13 cellular contexts compared by ENCODE assay signal in the genomic region with DNA sequence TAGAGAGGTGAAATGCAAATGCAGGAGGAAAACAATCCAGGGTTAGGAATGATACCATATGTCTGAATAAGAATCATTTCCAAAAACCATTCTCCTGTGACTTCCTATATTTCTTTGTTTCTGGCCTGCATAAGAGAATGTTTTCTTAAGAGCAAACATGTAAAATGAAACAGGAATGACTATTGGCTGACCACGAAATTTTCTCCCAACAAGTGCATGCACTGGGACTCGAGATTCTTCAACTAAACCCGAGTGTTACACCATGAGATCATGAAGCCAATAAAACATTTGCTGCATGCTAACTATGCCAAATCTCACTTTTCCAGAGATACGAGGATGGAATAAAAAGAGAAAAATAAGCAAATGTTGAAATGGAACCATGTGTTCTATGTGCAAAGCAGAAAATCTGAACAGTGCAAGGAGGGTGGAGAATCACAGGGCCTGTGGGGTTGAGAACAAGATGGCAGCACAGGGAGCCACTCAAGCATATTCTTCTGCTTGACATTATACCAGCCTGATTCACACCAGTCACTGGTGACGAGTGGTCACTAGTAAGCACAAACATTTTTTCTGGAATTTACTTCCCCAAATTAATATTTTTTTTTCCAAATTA.
DNase-seq lines count a peak whose midpoint lies in the region; ATAC-seq, FAIRE-seq and TF ChIP-seq lines count a peak whose summit lies in the region.
"Had no signal": no experiment of that assay in that cellular context is flagged by ENCODE, and none has a peak within 500 bp of the region (broad histone marks: within the 10 kb centered on the region; RNA-seq: fewer than 3 reads in every experiment).

No MANE protein-coding gene starts in this region.

- no peak overlapping the region for H3K27ac Mint-ChIP-seq in activated T-cell treated with anti-CD3 and anti-CD28 coated beads, Interleukin-2, amount 50 U/mL, for 72 hours
- no peak overlapping the region for H3K27ac Mint-ChIP-seq in immature natural killer cell

- peaks cover 2 to 6% of the 10 kb centered on the region in 2 donors for H3K9me3 Mint-ChIP-seq in activated T-cell treated with anti-CD3 and anti-CD28 coated beads, Interleukin-2, amount 50 U/mL, for 72 hours
- peaks cover 0 to 2% (median 0%) of the 10 kb centered on the region in 6 donors for H3K9me3 Mint-ChIP-seq in immature natural killer cell

- FAIRE-seq in endothelial cell of umbilical vein (lab: Jason Lieb, UNC) = no peak

- dilution Hi-C loops in IMR-90 (cut with HindIII; ENCODE audit: low sequenced_read_pairs, unreplicated experiment) = no loop called here
- dilution Hi-C loops in endothelial cell of umbilical vein (cut with MboI; ENCODE audit: extremely low pct_ligation_motif_present, low sequenced_read_pairs) = no loop called here

- no peaks in the 10 kb centered on the region for H3K79me2 ChIP-seq in endothelial cell of umbilical vein (ENCODE audit: control insufficient read depth, insufficient read depth, low read length)

- H3K14ac ChIP-seq in IMR-90 (replicated peaks; ENCODE audit: low read depth, low read length) = 0 out of 2 replicates have a peak overlapping the region, but pooled peaks have one; percentile 16

- H2AFZ ChIP-seq in IMR-90 (replicated peaks; ENCODE audit: low read length, poor library complexity) (no peak overlapping the region), endothelial cell of umbilical vein (ENCODE audit: low read depth, low read length) (peak overlapping the region; percentile 23)

- TF ChIP-seq RAD21 in IMR-90 (IDR thresholded peaks at IDR 0.05; ENCODE audit: low read length) = no peak

- peak overlapping the region; percentile 53; the same call in 1 of the 2 replicates for H3K27ac ChIP-seq in IMR-90 (ENCODE audit: insufficient read depth, low read length)
- H3K27ac ChIP-seq in endothelial cell of umbilical vein (ENCODE audit: insufficient read depth, low read depth, low read length) = peak overlapping the region; percentile 100
- H3K27ac ChIP-seq in lower lobe of right lung = peak overlapping the region; percentile 29
- no peak overlapping the region for H3K27ac ChIP-seq in aorta (ENCODE audit: low read depth in 1 of 2, low read length in 2 of 2)
- H3K27ac ChIP-seq: colonic mucosa, SK-N-MC, spleen had no signal

- POLR2A ChIA-PET in IMR-90 (lab: Charles Lee; ENCODE audit: unreplicated experiment) (no interaction called here), endothelial cell of umbilical vein (lab: Charles Lee) (no interaction called here)

- H4K20me1 ChIP-seq in IMR-90 (ENCODE audit: insufficient read depth, low read length) (no peaks in the 10 kb centered on the region), endothelial cell of umbilical vein (replicated peaks; ENCODE audit: control insufficient read depth, extremely low read depth, insufficient read depth, low read length) (no peaks in the 10 kb centered on the region)

- intact Hi-C loops in IMR-90 (cut with micrococcal nuclease) = loop anchor here (1.0 to 2.0 kb wide), 2 partner anchors 432 to 554 kb away; a partner anchor contains a TSS
- intact Hi-C loops in endothelial cell of umbilical vein (cut with micrococcal nuclease) = loop anchor here (1.0 to 10.0 kb wide), 11 partner anchors 33 to 556 kb away; a partner anchor contains a TSS
- intact Hi-C loops in lower lobe of right lung (cut with DNase I) = no loop called here
- intact Hi-C loops in aorta (cut with DNase I) = loop anchor here in 1 of 2 donors (5.0 kb wide), 1 partner anchor 34 kb away; no protein-coding TSS in a partner anchor

- no peaks in the 10 kb centered on the region for H3K27me3 Mint-ChIP-seq in activated T-cell treated with anti-CD3 and anti-CD28 coated beads, Interleukin-2, amount 50 U/mL, for 72 hours (ENCODE audit: low read depth)
- peaks cover 2 to 11% (median 9%) of the 10 kb centered on the region in 3 donors for H3K27me3 Mint-ChIP-seq in immature natural killer cell (ENCODE audit: low read depth in 3 of 3)

- peak overlapping the region; percentile 50 for H2BK120ac ChIP-seq in IMR-90 (ENCODE audit: low read depth, low read length)

- no TSS peak for BruUV-seq in IMR-90 (replicated peaks; lab: Mats Ljungman, UMichigan)
- TSS peak; percentile 40 for BruUV-seq in endothelial cell of umbilical vein (replicated peaks; lab: Mats Ljungman, UMichigan)

- H2BK5ac ChIP-seq in IMR-90 (ENCODE audit: low read depth, low read length, poor library complexity, severe bottlenecking) = peak overlapping the region; percentile 83

- H3K4me1 ChIP-seq in IMR-90 (ENCODE audit: control insufficient read depth, insufficient read depth, low read length) (peaks cover 12% of the 10 kb centered on the region), endothelial cell of umbilical vein (ENCODE audit: control insufficient read depth, extremely low read depth, insufficient read depth, low read length) (peaks cover 43% of the 10 kb centered on the region), lower lobe of right lung (peaks cover 32% of the 10 kb centered on the region), aorta (ENCODE audit: control insufficient read depth in 1 of 2, insufficient read depth in 2 of 2, low read length in 2 of 2) (peaks cover 0 to 4% of the 10 kb centered on the region in 2 donors)
- H3K4me1 ChIP-seq: colonic mucosa had no signal

- TF ChIP-seq POLR2A in IMR-90 (IDR thresholded peaks at IDR 0.05; ENCODE audit: low read depth, low read length) (no peak), endothelial cell of umbilical vein (IDR thresholded peaks at IDR 0.05; ENCODE audit: low read depth, low read length) (no peak)

- no peak overlapping the region for H2AK9ac ChIP-seq in IMR-90 (replicated peaks; ENCODE audit: low read depth, low read length, poor library complexity)

- H4K8ac ChIP-seq in IMR-90 (ENCODE audit: low read depth in 2 of 2, low read length in 2 of 2) = peak overlapping the region; percentile 9 to 26; a peak in 2 of 4 replicates

- TF ChIP-seq CTCF in IMR-90 (conservative IDR thresholded peaks at IDR 0.05; ENCODE audit: low read depth, low read length) = no peak
- TF ChIP-seq CTCF in endothelial cell of umbilical vein (IDR thresholded peaks at IDR 0.05; ENCODE audit: extremely low read depth in 1 of 2, insufficient read depth in 1 of 2, low read depth in 1 of 2, low read length in 2 of 2) = no peak
- no peak for TF ChIP-seq CTCF in lower lobe of right lung (IDR thresholded peaks at IDR 0.05)

- no peaks in the 10 kb centered on the region for H3K9me3 ChIP-seq in IMR-90 (ENCODE audit: control insufficient read depth, insufficient read depth, low read length)
- no peaks in the 10 kb centered on the region for H3K9me3 ChIP-seq in endothelial cell of umbilical vein (replicated peaks; ENCODE audit: control insufficient read depth, insufficient read depth, low read length)
- H3K9me3 ChIP-seq in lower lobe of right lung = no peaks in the 10 kb centered on the region
- no peaks in the 10 kb centered on the region for H3K9me3 ChIP-seq in aorta (ENCODE audit: control insufficient read depth, low read length)
- H3K9me3 ChIP-seq: colonic mucosa, spleen had no signal

- H3K27me3 ChIP-seq in IMR-90 (ENCODE audit: control insufficient read depth, insufficient read depth, low read length) = peaks cover 5% of the 10 kb centered on the region
- no peaks in the 10 kb centered on the region for H3K27me3 ChIP-seq in endothelial cell of umbilical vein (ENCODE audit: control insufficient read depth in 2 of 2, insufficient read depth in 2 of 2, low read length in 2 of 2)
- H3K27me3 ChIP-seq in lower lobe of right lung (ENCODE audit: low read depth) = no peaks in the 10 kb centered on the region
- no peaks in the 10 kb centered on the region for H3K27me3 ChIP-seq in aorta (ENCODE audit: control insufficient read depth in 1 of 2, insufficient read depth in 2 of 2, low read length in 1 of 2)
- H3K27me3 ChIP-seq: colonic mucosa, spleen had no signal

- DNase-seq in IMR-90 = peak; percentile 79
- no peak for DNase-seq in endothelial cell of umbilical vein (ENCODE audit: low read depth, low spot score)
- DNase-seq in lower lobe of right lung = no peak
- DNase-seq in aorta = no peak
- no peak for DNase-seq in activated T-cell treated with anti-CD3 and anti-CD28 coated beads, Interleukin-2, amount 50 U/mL, for 72 hours
- no peak for DNase-seq in activated effector memory CD4-positive, alpha-beta T cell treated with Interleukin-2 at 50 U/mL for 16 hours
- no peak for DNase-seq in immature natural killer cell
- DNase-seq: activated CD4-positive, alpha-beta T cell treated with anti-CD3 and anti-CD28 coated beads for 1 hour; MV-4-11; NCI-H510A; spleen had no signal

- H2BK20ac ChIP-seq in IMR-90 (ENCODE audit: low read depth, low read length) = peak overlapping the region; percentile 46; the same call in 1 of the 2 replicates

- in situ Hi-C loops in IMR-90 (cut with MboI; ENCODE audit: low sequenced_read_pairs) = no loop called here

- no peak overlapping the region for H3K4me3 ChIP-seq in IMR-90 (ENCODE audit: insufficient read depth, low read depth, low read length)
- H3K4me3 ChIP-seq in endothelial cell of umbilical vein (replicated peaks in 1 of 3; ENCODE audit: insufficient read depth in 1 of 3, low read depth in 1 of 3, low read length in 3 of 3) = no peak overlapping the region
- no peak overlapping the region for H3K4me3 ChIP-seq in lower lobe of right lung
- no peak overlapping the region for H3K4me3 ChIP-seq in aorta (ENCODE audit: low read length in 2 of 2)
- H3K4me3 ChIP-seq: colonic mucosa, SK-N-MC, spleen had no signal

- H3K79me1 ChIP-seq in IMR-90 (ENCODE audit: low read depth in 1 of 2, low read length in 2 of 2) = no peaks in the 10 kb centered on the region

- H3K36me3 ChIP-seq in IMR-90 (ENCODE audit: control insufficient read depth, insufficient read depth, low read length) (no peaks in the 10 kb centered on the region), endothelial cell of umbilical vein (ENCODE audit: control insufficient read depth in 2 of 2, extremely low read depth in 1 of 2, insufficient read depth in 2 of 2, low read length in 2 of 2) (no peaks in the 10 kb centered on the region), lower lobe of right lung (no peaks in the 10 kb centered on the region), aorta (ENCODE audit: control insufficient read depth in 1 of 2, insufficient read depth in 2 of 2, low read length in 1 of 2) (no peaks in the 10 kb centered on the region)
- H3K36me3 ChIP-seq: colonic mucosa, spleen had no signal

- H3K36me3 Mint-ChIP-seq in activated T-cell treated with anti-CD3 and anti-CD28 coated beads, Interleukin-2, amount 50 U/mL, for 72 hours (ENCODE audit: insufficient read depth in 2 of 2) = no peaks in the 10 kb centered on the region
- H3K36me3 Mint-ChIP-seq in immature natural killer cell = no peaks in the 10 kb centered on the region

- H2AK5ac ChIP-seq in IMR-90 (ENCODE audit: low read depth, low read length) = no peak overlapping the region

- H4K91ac ChIP-seq in IMR-90 (ENCODE audit: insufficient read depth, low read depth, low read length) = peak overlapping the region; percentile 48

- H3K4me2 ChIP-seq in IMR-90 (ENCODE audit: low read depth, low read length) (peak overlapping the region; percentile 53; the same call in 1 of the 2 replicates), endothelial cell of umbilical vein (ENCODE audit: insufficient read depth, low read length) (peak overlapping the region; percentile 57)

- H3K9ac ChIP-seq in IMR-90 (ENCODE audit: low read depth, low read length) (no peak overlapping the region), endothelial cell of umbilical vein (replicated peaks; ENCODE audit: extremely low read depth, insufficient read depth, low read length) (peak overlapping the region; percentile 44)

- H3K4ac ChIP-seq in IMR-90 (ENCODE audit: low read depth, low read length) = peak overlapping the region; percentile 44

- peaks cover 7% of the 10 kb centered on the region; the same call in 1 of the 2 replicates for H3K9me1 ChIP-seq in IMR-90 (ENCODE audit: insufficient read depth, low read length)
- no peaks in the 10 kb centered on the region for H3K9me1 ChIP-seq in endothelial cell of umbilical vein (replicated peaks; ENCODE audit: control insufficient read depth, extremely low read depth, insufficient read depth, low read length)

- H3K4me3 Mint-ChIP-seq in activated T-cell treated with anti-CD3 and anti-CD28 coated beads, Interleukin-2, amount 50 U/mL, for 72 hours = no peak overlapping the region
- no peak overlapping the region for H3K4me3 Mint-ChIP-seq in immature natural killer cell

- WGBS in IMR-90 (ENCODE audit: extremely low coverage in 2 of 2, insufficient read length in 1 of 2), 2 experiments = no CpG with 5 or more reads among the region's 5 CpGs
- WGBS in aorta, 2 donors = 25 to 26% methylated on average over 5 of the region's 5 CpGs

- 0 out of 2 replicates have a peak overlapping the region, but pooled peaks have one; percentile 7 for H3K56ac ChIP-seq in IMR-90 (ENCODE audit: extremely low read depth, insufficient read depth, low read length)

- peak overlapping the region; percentile 88 for H3K18ac ChIP-seq in IMR-90 (ENCODE audit: low read depth, low read length)

- H4K5ac ChIP-seq in IMR-90 (ENCODE audit: low read depth, low read length) = peak overlapping the region; percentile 75

- H2BK15ac ChIP-seq in IMR-90 (ENCODE audit: low read depth, low read length) = 0 out of 3 replicates have a peak overlapping the region, but pooled peaks have one; percentile 3

- peak; percentile 12; the same call in 1 of the 2 replicates for ATAC-seq in IMR-90 (ENCODE audit: low read depth)
- no peak for ATAC-seq in lower lobe of right lung
- peak; percentile 53 for ATAC-seq in aorta (ENCODE audit: low FRiP score)
- ATAC-seq in activated T-cell treated with anti-CD3 and anti-CD28 coated beads, Interleukin-2, amount 50 U/mL, for 72 hours (replicated peaks in 1 of 2) = no peak

- H3K4me1 Mint-ChIP-seq in activated T-cell treated with anti-CD3 and anti-CD28 coated beads, Interleukin-2, amount 50 U/mL, for 72 hours (ENCODE audit: low read depth) = no peaks in the 10 kb centered on the region
- no peaks in the 10 kb centered on the region for H3K4me1 Mint-ChIP-seq in immature natural killer cell

- CTCF ChIA-PET in IMR-90 (lab: Yijun Ruan, JAX) = no interaction called here
- CTCF ChIA-PET in endothelial cell of umbilical vein (lab: Charles Lee) = interaction anchor here (1.0 to 3.3 kb wide), 7 partner anchors 8 to 105 kb away, joined by 3 to 21 read pairs (median 3); no protein-coding TSS in a partner anchor

- no peak overlapping the region for H3K23ac ChIP-seq in IMR-90 (ENCODE audit: low read depth, low read length)

Comparison
In these comparisons a context has a peak if more than half of its experiments do, and no peak if none do; other contexts are left out.
1. ATAC-seq: peak in IMR-90 (single experiment) and aorta (single experiment); none in lower lobe of right lung (0 of 2) and activated T-cell treated with anti-CD3 and anti-CD28 coated beads, Interleukin-2, amount 50 U/mL, for 72 hours (0 of 2).
2. H3K27ac ChIP-seq: peak in IMR-90 (single experiment), endothelial cell of umbilical vein (single experiment) and lower lobe of right lung (single experiment); none in aorta (0 of 2).